In genomic region chr9:133341369-133342082, GRCh38 we compare ENCODE assay signal across 15 cellular contexts.
DNase-seq lines count a peak whose midpoint lies in the region; ATAC-seq lines count a peak whose summit lies in the region.
"Had no signal": no experiment of that assay in that cellular context is flagged by ENCODE, and none has a peak within 500 bp of the region (broad histone marks: within the 10 kb centered on the region; RNA-seq: fewer than 3 reads in every experiment).

No MANE protein-coding gene starts in this region.

- H3K27ac Mint-ChIP-seq in T-helper 2 cell treated with Interferon-gamma antibody and Interleukin-4, amounts not matched to agents 5 μg/mL and 100 μg/mL, for 36 hours = peak overlapping the region; percentile 41
- peak overlapping the region; percentile 90 for H3K27ac Mint-ChIP-seq in dendritic cell treated with granulocyte-macrophage colony-stimulating factor and Interleukin-4, amounts not matched to agents 40 ng/mL and 50 ng/mL, for 4 days

- H3K4me1 Mint-ChIP-seq in T-helper 2 cell treated with Interferon-gamma antibody and Interleukin-4, amounts not matched to agents 5 μg/mL and 100 μg/mL, for 36 hours (ENCODE audit: low read depth) = peaks cover 12% of the 10 kb centered on the region
- H3K4me1 Mint-ChIP-seq in dendritic cell treated with granulocyte-macrophage colony-stimulating factor and Interleukin-4, amounts not matched to agents 40 ng/mL and 50 ng/mL, for 4 days (ENCODE audit: low read depth) = peaks cover 91% of the 10 kb centered on the region

- no peaks in the 10 kb centered on the region for H3K27me3 Mint-ChIP-seq in T-helper 2 cell treated with Interferon-gamma antibody and Interleukin-4, amounts not matched to agents 5 μg/mL and 100 μg/mL, for 36 hours (ENCODE audit: low read depth)
- H3K27me3 Mint-ChIP-seq in dendritic cell treated with granulocyte-macrophage colony-stimulating factor and Interleukin-4, amounts not matched to agents 40 ng/mL and 50 ng/mL, for 4 days = no peaks in the 10 kb centered on the region
- H3K27me3 Mint-ChIP-seq: activated CD4-positive, alpha-beta T cell treated with anti-CD3 and anti-CD28 coated beads, Interleukin-2, amount 10 ng/mL, durations not matched to agents 7 days and 5 days had no signal

- H3K27ac ChIP-seq in substantia nigra (ENCODE audit: low read depth, low read length, poor library complexity, severe bottlenecking) = peak overlapping the region; percentile 13
- H3K27ac ChIP-seq: prostate gland, SK-N-MC, thoracic aorta had no signal

- no peaks in the 10 kb centered on the region for H3K9me3 Mint-ChIP-seq in T-helper 2 cell treated with Interferon-gamma antibody and Interleukin-4, amounts not matched to agents 5 μg/mL and 100 μg/mL, for 36 hours
- no peaks in the 10 kb centered on the region for H3K9me3 Mint-ChIP-seq in dendritic cell treated with granulocyte-macrophage colony-stimulating factor and Interleukin-4, amounts not matched to agents 40 ng/mL and 50 ng/mL, for 4 days
- H3K9me3 Mint-ChIP-seq: activated CD4-positive, alpha-beta T cell treated with anti-CD3 and anti-CD28 coated beads, Interleukin-2, amount 10 ng/mL, durations not matched to agents 7 days and 5 days had no signal

- intact Hi-C loops in dendritic cell treated with granulocyte-macrophage colony-stimulating factor and Interleukin-4, amounts not matched to agents 40 ng/mL and 50 ng/mL, for 4 days (cut with micrococcal nuclease) = no loop called here

- DNase-seq in T-helper 2 cell treated with Interferon-gamma antibody and Interleukin-4, amounts not matched to agents 5 μg/mL and 100 μg/mL, for 36 hours (ENCODE audit: low spot score) = no peak
- DNase-seq in T-helper 2 cell (no peak), medulla oblongata (ENCODE audit: extremely low spot score) (peak; percentile 47), substantia nigra (lab: John Stamatoyannopoulos, UW) (peak in 23 of 49 donors; percentile 4 to 63 (median 30)), DMS79 treated with DMSO at 0.1 percent for 48 hours (lab: John Stamatoyannopoulos, UW) (no peak)
- DNase-seq: activated CD4-positive, alpha-beta T cell treated with anti-CD3 and anti-CD28 coated beads, Interleukin-2, amount 10 ng/mL, durations not matched to agents 7 days and 5 days; DMS79; kidney glomerular epithelial cell; NCI-H1417 had no signal

- H3K36me3 Mint-ChIP-seq in T-helper 2 cell treated with Interferon-gamma antibody and Interleukin-4, amounts not matched to agents 5 μg/mL and 100 μg/mL, for 36 hours (ENCODE audit: low read depth) = peaks cover 32% of the 10 kb centered on the region
- H3K36me3 Mint-ChIP-seq in dendritic cell treated with granulocyte-macrophage colony-stimulating factor and Interleukin-4, amounts not matched to agents 40 ng/mL and 50 ng/mL, for 4 days (ENCODE audit: low read depth) = peaks cover 89% of the 10 kb centered on the region

- H3K4me3 Mint-ChIP-seq in T-helper 2 cell treated with Interferon-gamma antibody and Interleukin-4, amounts not matched to agents 5 μg/mL and 100 μg/mL, for 36 hours = no peak overlapping the region
- H3K4me3 Mint-ChIP-seq in dendritic cell treated with granulocyte-macrophage colony-stimulating factor and Interleukin-4, amounts not matched to agents 40 ng/mL and 50 ng/mL, for 4 days = peak overlapping the region; percentile 69
- H3K4me3 Mint-ChIP-seq: activated CD4-positive, alpha-beta T cell treated with anti-CD3 and anti-CD28 coated beads, Interleukin-2, amount 10 ng/mL, durations not matched to agents 7 days and 5 days had no signal

- ATAC-seq in HG02642 (IDR thresholded peaks at IDR 0.05; ENCODE audit: poor library complexity, unreplicated experiment) = no peak
- ATAC-seq in HG03521 (IDR thresholded peaks at IDR 0.05; ENCODE audit: unreplicated experiment) = no peak
